ENCODE assay signal across 22 cellular contexts in genomic region chr3:75049581-75049980, GRCh38.
A peak's percentile ranks its signal among the peaks of the same experiment; 100 is the strongest.
DNase-seq lines count a peak whose midpoint lies in the region; ATAC-seq and TF ChIP-seq lines count a peak whose summit lies in the region.
"Had no signal": no experiment of that assay in that cellular context is flagged by ENCODE, and none has a peak within 500 bp of the region (broad histone marks: within the 10 kb centered on the region; RNA-seq: fewer than 3 reads in every experiment).

No MANE protein-coding gene starts in this region.

- peak overlapping the region in 3 of 11 experiments; percentile 20 to 49 (median 36); a peak in 4 of 22 replicates for H3K9ac ChIP-seq in BLaER1 treated with 17β-estradiol and CSF1 and Interleukin-3, amounts not matched to agents 10 nM and 100 nM

- DNase-seq in LHCN-M2 (ENCODE audit: low read depth) (peak; percentile 1), epithelial cell of prostate (ENCODE audit: low read depth, low spot score) (no peak), myocyte (ENCODE audit: low read depth) (peak; percentile 0), KBM-7 (no peak), putamen (ENCODE audit: low spot score) (no peak), mucosa of descending colon (no peak), dorsolateral prefrontal cortex (no peak)
- DNase-seq: CD8-positive, alpha-beta memory T cell; DMS79 treated with DMSO at 0.1 percent for 48 hours; GOT3; HCEC 1CT; KG1; NCI-H1105; NCI-H1436 treated with DMSO at 0.1 percent for 48 hours; NCI-H187 treated with DMSO at 0.1 percent for 48 hours; NCI-H446 treated with DMSO at 0.1 percent for 48 hours; NCI-H526; PC-9 had no signal

- peaks cover 26 to 68% (median 57%) of the 10 kb centered on the region in 11 experiments for H3K9me3 ChIP-seq in BLaER1 treated with 17β-estradiol and CSF1 and Interleukin-3, amounts not matched to agents 10 nM and 100 nM (replicated peaks in 1 of 11)
- peaks cover 2% of the 10 kb centered on the region for H3K9me3 ChIP-seq in mucosa of descending colon
- H3K9me3 ChIP-seq: SJSA1 had no signal

- ATAC-seq in mucosa of descending colon = no peak
- ATAC-seq: A549, Right ventricle myocardium inferior had no signal

- H4K20me1 ChIP-seq in BLaER1 treated with 17β-estradiol and CSF1 and Interleukin-3, amounts not matched to agents 10 nM and 100 nM = no peaks in the 10 kb centered on the region

- H3K36me3 ChIP-seq in BLaER1 treated with 17β-estradiol and CSF1 and Interleukin-3, amounts not matched to agents 10 nM and 100 nM = peaks cover 0 to 13% (median 0%) of the 10 kb centered on the region in 11 experiments; a peak in 4 of 22 replicates
- H3K36me3 ChIP-seq in mucosa of descending colon (ENCODE audit: low read depth) = no peaks in the 10 kb centered on the region
- H3K36me3 ChIP-seq: SJSA1 had no signal

- H3K4me1 ChIP-seq in BLaER1 treated with 17β-estradiol and CSF1 and Interleukin-3, amounts not matched to agents 10 nM and 100 nM = peaks cover 0 to 36% (median 21%) of the 10 kb centered on the region in 10 experiments; a peak in 13 of 20 replicates
- H3K4me1 ChIP-seq in mucosa of descending colon (ENCODE audit: low read depth) = no peaks in the 10 kb centered on the region
- H3K4me1 ChIP-seq: A549, SJSA1 had no signal

- no peak overlapping the region; a peak in 1 of 20 replicates for H3K4me3 ChIP-seq in BLaER1 treated with 17β-estradiol and CSF1 and Interleukin-3, amounts not matched to agents 10 nM and 100 nM
- H3K4me3 ChIP-seq in mucosa of descending colon (no peak overlapping the region), dorsolateral prefrontal cortex (no peak overlapping the region)
- H3K4me3 ChIP-seq: A549, PC-9, SJSA1 had no signal

- peak overlapping the region in 9 of 11 experiments; percentile 23 to 69 (median 40); a peak in 14 of 22 replicates for H3K4me2 ChIP-seq in BLaER1 treated with 17β-estradiol and CSF1 and Interleukin-3, amounts not matched to agents 10 nM and 100 nM
- H3K4me2 ChIP-seq: A549, PC-9 had no signal

- TF ChIP-seq CTCF in mucosa of descending colon (IDR thresholded peaks at IDR 0.05) = no peak
- no peak for TF ChIP-seq CTCF in dorsolateral prefrontal cortex (IDR thresholded peaks at IDR 0.05 in 54 of 56, conservative IDR thresholded peaks at IDR 0.05 in 2 of 56; ENCODE audit: low read depth in 1 of 56, partially characterized antibody in 56 of 56)

- peak overlapping the region in 9 of 11 experiments; percentile 35 to 78 (median 63); a peak in 14 of 22 replicates for H3K27ac ChIP-seq in BLaER1 treated with 17β-estradiol and CSF1 and Interleukin-3, amounts not matched to agents 10 nM and 100 nM
- H3K27ac ChIP-seq in epithelial cell of prostate = peak overlapping the region; percentile 61
- no peak overlapping the region for H3K27ac ChIP-seq in dorsolateral prefrontal cortex
- H3K27ac ChIP-seq: A549, PC-9, SJSA1 had no signal

- no peaks in the 10 kb centered on the region for H3K27me3 ChIP-seq in BLaER1 treated with 17β-estradiol and CSF1 and Interleukin-3, amounts not matched to agents 10 nM and 100 nM
- H3K27me3 ChIP-seq in dorsolateral prefrontal cortex = peaks cover 0 to 4% (median 0%) of the 10 kb centered on the region in 45 donors
- H3K27me3 ChIP-seq: SJSA1 had no signal

- intact Hi-C loops in mucosa of descending colon (cut with DNase I, micrococcal nuclease) (no loop called here), dorsolateral prefrontal cortex (cut with DNase I) (no loop called here)

- in situ Hi-C loops in KBM-7 (cut with MboI; ENCODE audit: low pct_unique_long_range_greater_than_20kb, low sequenced_read_pairs) = no loop called here

Comparison
In these comparisons a context has a peak if more than half of its experiments do, and no peak if none do; other contexts are left out.
1. H3K27ac ChIP-seq: peak in BLaER1 treated with 17β-estradiol and CSF1 and Interleukin-3, amounts not matched to agents 10 nM and 100 nM (9 of 11) and epithelial cell of prostate (single experiment); none in dorsolateral prefrontal cortex (0 of 59).
2. DNase-seq: peak in LHCN-M2 (single experiment) and myocyte (single experiment); none in epithelial cell of prostate (single experiment), KBM-7 (single experiment), putamen (single experiment), mucosa of descending colon (0 of 3) and dorsolateral prefrontal cortex (0 of 10).